ENCODE assay signal across 8 cellular contexts in genomic region chr2:156342252-156343095, GRCh38. TPM values are rescaled to one million over a fixed set of nuclear protein-coding genes. Genes with fewer than 3 reads are reported as not detected.
A peak's percentile ranks its signal among the peaks of the same experiment; 100 is the strongest.
DNase-seq lines count a peak whose midpoint lies in the region; TF ChIP-seq lines count a peak whose summit lies in the region.

No MANE protein-coding gene starts in this region.

- H3K27me3 ChIP-seq in HAP-1 (ENCODE audit: low read depth) (no peaks in the 10 kb centered on the region), Loucy (ENCODE audit: insufficient read depth, low read length, poor library complexity, severe bottlenecking) (peaks cover 3% of the 10 kb centered on the region), osteoblast (ENCODE audit: insufficient read depth, low read length) (no peaks in the 10 kb centered on the region)

- H3K4me1 ChIP-seq in HAP-1 (peaks cover 39% of the 10 kb centered on the region), Loucy (ENCODE audit: insufficient read depth, low read length, poor library complexity, severe bottlenecking) (peaks cover 46% of the 10 kb centered on the region), osteoblast (ENCODE audit: insufficient read depth, low read length) (peaks cover 20% of the 10 kb centered on the region)

- H3F3A ChIP-seq in Loucy (ENCODE audit: low read depth): no peaks in the 10 kb centered on the region; the same call in 1 of the 2 replicates

- peaks cover 31% of the 10 kb centered on the region for H3K79me2 ChIP-seq in Loucy (ENCODE audit: insufficient read depth, low read length)
- H3K79me2 ChIP-seq in osteoblast (ENCODE audit: insufficient read depth, low read length): peaks cover 21% of the 10 kb centered on the region

- peak overlapping the region; percentile 94 for H3K4me3 Mint-ChIP-seq in activated naive CD4-positive, alpha-beta T cell treated with anti-CD3 and anti-CD28 coated beads, Interleukin-2, amount 50 U/mL, for 24 hours

- no peaks in the 10 kb centered on the region for H3K36me3 Mint-ChIP-seq in activated naive CD4-positive, alpha-beta T cell treated with anti-CD3 and anti-CD28 coated beads, Interleukin-2, amount 50 U/mL, for 24 hours

- H3K27me3 Mint-ChIP-seq in activated naive CD4-positive, alpha-beta T cell treated with anti-CD3 and anti-CD28 coated beads, Interleukin-2, amount 50 U/mL, for 24 hours: no peaks in the 10 kb centered on the region

- H3K9me3 ChIP-seq in HAP-1 (no peaks in the 10 kb centered on the region), Loucy (ENCODE audit: insufficient read depth, low read depth, low read length) (no peaks in the 10 kb centered on the region), SK-N-MC (ENCODE audit: low read depth, low read length) (no peaks in the 10 kb centered on the region), osteoblast (ENCODE audit: low read depth, low read length) (no peaks in the 10 kb centered on the region)

- H3K9ac ChIP-seq in Loucy (ENCODE audit: low read depth, low read length, poor library complexity, severe bottlenecking) (peak overlapping the region; percentile 99), SK-N-MC (ENCODE audit: insufficient read length) (peak overlapping the region; percentile 96)

- in situ Hi-C loops in HAP-1 (cut with MboI; ENCODE audit: low sequenced_read_pairs): loop anchor here (25.0 kb wide), 2 partner anchors 245 to 545 kb away; no protein-coding TSS in a partner anchor

- peak overlapping the region; percentile 84 for H3K4me2 ChIP-seq in Loucy (ENCODE audit: low read depth, low read length, poor library complexity, severe bottlenecking)
- peak overlapping the region; percentile 99 for H3K4me2 ChIP-seq in osteoblast (ENCODE audit: insufficient read depth, low read length)

- H3K9me2 ChIP-seq in Loucy (replicated peaks; ENCODE audit: low read depth, low read length): no peaks in the 10 kb centered on the region

- peaks cover 64% of the 10 kb centered on the region for H3K4me1 Mint-ChIP-seq in activated naive CD4-positive, alpha-beta T cell treated with anti-CD3 and anti-CD28 coated beads, Interleukin-2, amount 50 U/mL, for 24 hours

- H3K36me3 ChIP-seq in HAP-1 (replicated peaks): no peaks in the 10 kb centered on the region
- H3K36me3 ChIP-seq in Loucy (ENCODE audit: insufficient read depth, low read length): no peaks in the 10 kb centered on the region
- H3K36me3 ChIP-seq in SK-N-MC (ENCODE audit: insufficient read depth, low read length): no peaks in the 10 kb centered on the region
- no peaks in the 10 kb centered on the region for H3K36me3 ChIP-seq in osteoblast (ENCODE audit: insufficient read depth, low read length)

- H3K4me3 ChIP-seq in HAP-1: peak overlapping the region; percentile 86
- peak overlapping the region; percentile 94 for H3K4me3 ChIP-seq in Loucy (ENCODE audit: low read length, poor library complexity, severe bottlenecking)
- peak overlapping the region; percentile 95 for H3K4me3 ChIP-seq in SK-N-MC
- H3K4me3 ChIP-seq in osteoblast (ENCODE audit: insufficient read depth, low read length): peak overlapping the region; percentile 91

- no peak for TF ChIP-seq CTCF in Loucy (conservative IDR thresholded peaks at IDR 0.05; ENCODE audit: low read length)
- no peak for TF ChIP-seq CTCF in osteoblast (IDR thresholded peaks at IDR 0.05; ENCODE audit: extremely low read depth, low read depth, low read length)

- H3K27ac ChIP-seq in SK-N-MC (peak overlapping the region; percentile 95), osteoblast (ENCODE audit: low read depth, low read length) (peak overlapping the region; percentile 98), temporal lobe (ENCODE audit: low read depth, low read length) (peak overlapping the region; percentile 98)

- H3K27ac Mint-ChIP-seq in activated naive CD4-positive, alpha-beta T cell treated with anti-CD3 and anti-CD28 coated beads, Interleukin-2, amount 50 U/mL, for 24 hours: peak overlapping the region; percentile 98

- H2AFZ ChIP-seq in Loucy (ENCODE audit: low read length) (peak overlapping the region; percentile 73), osteoblast (ENCODE audit: low read length) (peak overlapping the region; percentile 84)

- DNase-seq in GF-D8 (lab: John Stamatoyannopoulos, UW): peak; percentile 75
- DNase-seq in HAP-1 (ENCODE audit: low spot score in 2 of 2): peak; percentile 90 to 93
- no peak for DNase-seq in SK-N-MC (ENCODE audit: low read depth, low spot score)
- peak; percentile 95 for DNase-seq in glomerular visceral epithelial cell (ENCODE audit: extremely low spot score)
- peak; percentile 97 for DNase-seq in osteoblast (ENCODE audit: insufficient read length, low spot score, missing footprints)

- no peaks in the 10 kb centered on the region for H3K9me3 Mint-ChIP-seq in activated naive CD4-positive, alpha-beta T cell treated with anti-CD3 and anti-CD28 coated beads, Interleukin-2, amount 50 U/mL, for 24 hours

- H4K20me1 ChIP-seq in Loucy (ENCODE audit: insufficient read depth, low read length, poor library complexity, severe bottlenecking) (no peaks in the 10 kb centered on the region), osteoblast (ENCODE audit: insufficient read depth, low read length) (no peaks in the 10 kb centered on the region)

RNA-seq across cellular contexts. Expression of gene NR4A2, which starts 10.0 kb away (rescaled TPM):
- 0.72 and 0.88 TPM in 2 replicates for total RNA-seq in osteoblast
- 6.1 TPM for total RNA-seq in temporal lobe
